ENCODE assay signal across 35 cellular contexts in the genomic region with DNA sequence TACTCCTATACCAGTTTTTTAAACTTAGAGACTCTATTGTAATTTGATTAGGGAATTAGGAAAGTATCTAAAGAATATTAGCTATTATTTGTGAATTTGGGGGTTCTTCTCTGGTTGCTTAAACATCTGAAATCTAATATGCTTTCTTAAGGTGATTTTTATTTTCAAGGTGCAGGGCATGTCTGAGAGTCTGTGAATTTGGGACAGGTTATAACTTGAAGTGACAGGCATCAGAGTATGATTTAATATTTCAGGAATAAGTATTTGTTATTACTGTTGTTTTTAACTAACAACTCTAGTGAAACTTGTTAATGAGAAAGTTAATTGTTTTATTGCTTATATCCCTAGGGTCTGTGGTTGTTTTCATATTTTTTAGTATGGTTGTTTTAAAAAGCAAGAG.
DNase-seq lines count a peak whose midpoint lies in the region; ATAC-seq, FAIRE-seq and TF ChIP-seq lines count a peak whose summit lies in the region.
"Had no signal": no experiment of that assay in that cellular context is flagged by ENCODE, and none has a peak within 500 bp of the region (broad histone marks: within the 10 kb centered on the region; RNA-seq: fewer than 3 reads in every experiment).

No MANE protein-coding gene starts in this region.

- CTCF ChIA-PET in mammary epithelial cell (lab: Charles Lee; ENCODE audit: low non-redundant PET): no interaction called here

- no peak for TF ChIP-seq POLR2A in breast epithelium (IDR thresholded peaks at IDR 0.05)

- dilution Hi-C loops in mammary epithelial cell (cut with HindIII; ENCODE audit: low sequenced_read_pairs): no loop called here

- no peak overlapping the region for H3K9ac ChIP-seq in mammary epithelial cell (ENCODE audit: insufficient read depth, low read length)
- H3K9ac ChIP-seq: BLaER1; BLaER1 treated with 17β-estradiol and CSF1 and Interleukin-3, amounts not matched to agents 10 nM and 100 nM had no signal

- TF ChIP-seq CTCF in mammary epithelial cell (conservative IDR thresholded peaks at IDR 0.05 in 1 of 2, IDR thresholded peaks at IDR 0.05 in 1 of 2; ENCODE audit: extremely low read depth in 1 of 2, insufficient read depth in 1 of 2, low read depth in 1 of 2, low read length in 2 of 2) (no peak), breast epithelium (IDR thresholded peaks at IDR 0.05) (no peak), bronchial epithelial cell (IDR thresholded peaks at IDR 0.05; ENCODE audit: insufficient read depth, low read length, severe bottlenecking) (no peak), epithelial cell of esophagus (IDR thresholded peaks at IDR 0.05; ENCODE audit: insufficient read depth, low read depth, low read length, missing control alignments) (no peak), osteoblast (IDR thresholded peaks at IDR 0.05; ENCODE audit: extremely low read depth, low read depth, low read length) (no peak)

- no peak for ATAC-seq in left ventricle myocardium superior
- ATAC-seq: A549; CD8-positive, alpha-beta T cell had no signal

- in situ Hi-C loops in mammary epithelial cell (cut with MboI; ENCODE audit: low sequenced_read_pairs in 2 of 2): no loop called here

- DNase-seq in mammary epithelial cell: no peak
- DNase-seq in breast epithelium (ENCODE audit: low spot score in 2 of 2): no peak
- DNase-seq in bronchial epithelial cell (ENCODE audit: low read depth): peak; percentile 63
- peak; percentile 56 for DNase-seq in epithelial cell of esophagus (ENCODE audit: low read depth)
- DNase-seq in osteoblast (ENCODE audit: insufficient read length, low spot score, missing footprints): peak; percentile 8
- DNase-seq in NK-92 treated with Interleukin-12 subunit alpha and Interleukin-12 subunit beta, amount 100 ng/mL, for 24 hours (lab: John Stamatoyannopoulos, UW): no peak
- DNase-seq in left ventricle myocardium superior: no peak
- DNase-seq in midbrain (lab: John Stamatoyannopoulos, UW): no peak
- DNase-seq: 8988T; ACHN; AML-193; BE2C; C1 segment of cervical spinal cord; Caco-2; Calu3; CD4-positive, alpha-beta memory T cell; CD4-positive, alpha-beta T cell; CD4-positive, CD25-positive, alpha-beta regulatory T cell; CD8-positive, alpha-beta memory T cell; CD8-positive, alpha-beta T cell; COR-L47; DMS 273 treated with DMSO at 0.1 percent for 48 hours; DMS153; DMS53; DMS79; DMS79 treated with DMSO at 0.1 percent for 48 hours; DND-41; EL had no signal

- H3K36me3 ChIP-seq in mammary epithelial cell (ENCODE audit: insufficient read depth, low read length): no peaks in the 10 kb centered on the region
- no peaks in the 10 kb centered on the region for H3K36me3 ChIP-seq in breast epithelium
- H3K36me3 ChIP-seq in bronchial epithelial cell (ENCODE audit: control insufficient read depth, insufficient read depth, low read length): no peaks in the 10 kb centered on the region
- H3K36me3 ChIP-seq in osteoblast (ENCODE audit: insufficient read depth, low read length): no peaks in the 10 kb centered on the region
- H3K36me3 ChIP-seq: BE2C; BLaER1; BLaER1 treated with 17β-estradiol and CSF1 and Interleukin-3, amounts not matched to agents 10 nM and 100 nM had no signal

- H3K4me2 ChIP-seq in mammary epithelial cell (ENCODE audit: insufficient read depth, low read depth, low read length) (peak overlapping the region; percentile 23), osteoblast (ENCODE audit: insufficient read depth, low read length) (no peak overlapping the region)
- H3K4me2 ChIP-seq: A549; BLaER1; BLaER1 treated with 17β-estradiol and CSF1 and Interleukin-3, amounts not matched to agents 10 nM and 100 nM had no signal

- no TSS peak for BruUV-seq in mammary epithelial cell (replicated peaks; lab: Mats Ljungman, UMichigan)

- H3K27me3 ChIP-seq in mammary epithelial cell (ENCODE audit: insufficient read depth, low read length) (no peaks in the 10 kb centered on the region), breast epithelium (no peaks in the 10 kb centered on the region), bronchial epithelial cell (ENCODE audit: control insufficient read depth, insufficient read depth, low read length) (no peaks in the 10 kb centered on the region), osteoblast (ENCODE audit: insufficient read depth, low read length) (no peaks in the 10 kb centered on the region)
- H3K27me3 ChIP-seq: BE2C; BLaER1; BLaER1 treated with 17β-estradiol and CSF1 and Interleukin-3, amounts not matched to agents 10 nM and 100 nM had no signal

- H3K9me3 ChIP-seq in mammary epithelial cell (replicated peaks; ENCODE audit: insufficient read depth, low read length) (no peaks in the 10 kb centered on the region), breast epithelium (peaks cover 0 to 6% of the 10 kb centered on the region in 2 donors), osteoblast (ENCODE audit: low read depth, low read length) (no peaks in the 10 kb centered on the region)
- H3K9me3 ChIP-seq: BE2C; BLaER1; BLaER1 treated with 17β-estradiol and CSF1 and Interleukin-3, amounts not matched to agents 10 nM and 100 nM; Caco-2 had no signal

- no peak overlapping the region for H3K27ac ChIP-seq in mammary epithelial cell (ENCODE audit: insufficient read depth, low read depth, low read length)
- H3K27ac ChIP-seq in breast epithelium: no peak overlapping the region
- no peak overlapping the region for H3K27ac ChIP-seq in osteoblast (ENCODE audit: low read depth, low read length)
- H3K27ac ChIP-seq: 22Rv1; A549; BLaER1; BLaER1 treated with 17β-estradiol and CSF1 and Interleukin-3, amounts not matched to agents 10 nM and 100 nM; C4-2B had no signal

- FAIRE-seq in bronchial epithelial cell (lab: Jason Lieb, UNC): no peak
- FAIRE-seq: A204.1, A549, D721Med had no signal

- H3K79me2 ChIP-seq in mammary epithelial cell (ENCODE audit: insufficient read depth, low read length) (no peaks in the 10 kb centered on the region), osteoblast (ENCODE audit: insufficient read depth, low read length) (no peaks in the 10 kb centered on the region)

- H2AFZ ChIP-seq in mammary epithelial cell (ENCODE audit: low read depth, low read length) (no peak overlapping the region), osteoblast (ENCODE audit: low read length) (no peak overlapping the region)

- H3K4me3 ChIP-seq in mammary epithelial cell (replicated peaks in 1 of 3; ENCODE audit: insufficient read depth in 1 of 3, low read depth in 2 of 3, low read length in 3 of 3) (no peak overlapping the region), breast epithelium (no peak overlapping the region), bronchial epithelial cell (ENCODE audit: low read depth, low read length) (no peak overlapping the region), epithelial cell of esophagus (ENCODE audit: low read length) (no peak overlapping the region), osteoblast (ENCODE audit: insufficient read depth, low read length) (no peak overlapping the region)
- H3K4me3 ChIP-seq: A549; BLaER1; BLaER1 treated with 17β-estradiol and CSF1 and Interleukin-3, amounts not matched to agents 10 nM and 100 nM had no signal

- H3K4me1 ChIP-seq in mammary epithelial cell (ENCODE audit: insufficient read depth, low read length) (peaks cover 4% of the 10 kb centered on the region), breast epithelium (no peaks in the 10 kb centered on the region), osteoblast (ENCODE audit: insufficient read depth, low read length) (no peaks in the 10 kb centered on the region)
- H3K4me1 ChIP-seq: A549; BE2C; BLaER1; BLaER1 treated with 17β-estradiol and CSF1 and Interleukin-3, amounts not matched to agents 10 nM and 100 nM; Caco-2 had no signal

- no peaks in the 10 kb centered on the region for H4K20me1 ChIP-seq in mammary epithelial cell (ENCODE audit: insufficient read depth, low read length)
- no peaks in the 10 kb centered on the region for H4K20me1 ChIP-seq in osteoblast (ENCODE audit: insufficient read depth, low read length)
- H4K20me1 ChIP-seq: BLaER1; BLaER1 treated with 17β-estradiol and CSF1 and Interleukin-3, amounts not matched to agents 10 nM and 100 nM had no signal

- intact Hi-C loops in mammary epithelial cell (cut with micrococcal nuclease): no loop called here
- intact Hi-C loops in breast epithelium (cut with DNase I; ENCODE audit: low total_unique reads): no loop called here
- intact Hi-C loops in left ventricle myocardium superior (cut with micrococcal nuclease): no loop called here

Comparison
In these comparisons a context has a peak if more than half of its experiments do, and no peak if none do; other contexts are left out.
1. DNase-seq: peak in bronchial epithelial cell (single experiment), epithelial cell of esophagus (single experiment) and osteoblast (single experiment); none in mammary epithelial cell (single experiment), breast epithelium (0 of 2), NK-92 treated with Interleukin-12 subunit alpha and Interleukin-12 subunit beta, amount 100 ng/mL, for 24 hours (single experiment), left ventricle myocardium superior (single experiment) and midbrain (single experiment).